In genomic region chr3:186960327-186960726, GRCh38 we compare ENCODE assay signal across 1 cellular context.
TF ChIP-seq lines count a peak whose summit lies in the region.

No MANE protein-coding gene starts in this region.

TF ChIP-seq in GM23338, 12 proteins besides CTCF, POLR2A, EP300 and RAD21 (continued from another document):
- TF ChIP-seq ZNF462 (CRISPR knock-in tag; IDR thresholded peaks at IDR 0.05), result no peak
- TF ChIP-seq, protein P1, sequence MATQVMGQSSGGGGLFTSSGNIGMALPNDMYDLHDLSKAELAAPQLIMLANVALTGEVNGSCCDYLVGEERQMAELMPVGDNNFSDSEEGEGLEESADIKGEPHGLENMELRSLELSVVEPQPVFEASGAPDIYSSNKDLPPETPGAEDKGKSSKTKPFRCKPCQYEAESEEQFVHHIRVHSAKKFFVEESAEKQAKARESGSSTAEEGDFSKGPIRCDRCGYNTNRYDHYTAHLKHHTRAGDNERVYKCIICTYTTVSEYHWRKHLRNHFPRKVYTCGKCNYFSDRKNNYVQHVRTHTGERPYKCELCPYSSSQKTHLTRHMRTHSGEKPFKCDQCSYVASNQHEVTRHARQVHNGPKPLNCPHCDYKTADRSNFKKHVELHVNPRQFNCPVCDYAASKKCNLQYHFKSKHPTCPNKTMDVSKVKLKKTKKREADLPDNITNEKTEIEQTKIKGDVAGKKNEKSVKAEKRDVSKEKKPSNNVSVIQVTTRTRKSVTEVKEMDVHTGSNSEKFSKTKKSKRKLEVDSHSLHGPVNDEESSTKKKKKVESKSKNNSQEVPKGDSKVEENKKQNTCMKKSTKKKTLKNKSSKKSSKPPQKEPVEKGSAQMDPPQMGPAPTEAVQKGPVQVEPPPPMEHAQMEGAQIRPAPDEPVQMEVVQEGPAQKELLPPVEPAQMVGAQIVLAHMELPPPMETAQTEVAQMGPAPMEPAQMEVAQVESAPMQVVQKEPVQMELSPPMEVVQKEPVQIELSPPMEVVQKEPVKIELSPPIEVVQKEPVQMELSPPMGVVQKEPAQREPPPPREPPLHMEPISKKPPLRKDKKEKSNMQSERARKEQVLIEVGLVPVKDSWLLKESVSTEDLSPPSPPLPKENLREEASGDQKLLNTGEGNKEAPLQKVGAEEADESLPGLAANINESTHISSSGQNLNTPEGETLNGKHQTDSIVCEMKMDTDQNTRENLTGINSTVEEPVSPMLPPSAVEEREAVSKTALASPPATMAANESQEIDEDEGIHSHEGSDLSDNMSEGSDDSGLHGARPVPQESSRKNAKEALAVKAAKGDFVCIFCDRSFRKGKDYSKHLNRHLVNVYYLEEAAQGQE (IDR thresholded peaks at IDR 0.05; ENCODE audit: unreplicated experiment), result no peak
- no peak for TF ChIP-seq EZH2phosphoT487 (IDR thresholded peaks at IDR 0.05; ENCODE audit: unreplicated experiment)
- no peak for TF ChIP-seq JUNB (IDR thresholded peaks at IDR 0.05; ENCODE audit: unreplicated experiment)
- no peak for TF ChIP-seq EZH2 (IDR thresholded peaks at IDR 0.05; ENCODE audit: low read depth, unreplicated experiment)
- no peak for TF ChIP-seq NANOG (IDR thresholded peaks at IDR 0.05; ENCODE audit: borderline replicate concordance)
- no peak for TF ChIP-seq ZNF114 (CRISPR knock-in tag; IDR thresholded peaks at IDR 0.05)
- no peak for TF ChIP-seq STAT1 (IDR thresholded peaks at IDR 0.05; ENCODE audit: unreplicated experiment)
- no peak for TF ChIP-seq CREB1 (CRISPR knock-in tag; IDR thresholded peaks at IDR 0.05; ENCODE audit: low read depth)
- TF ChIP-seq ETS1 (IDR thresholded peaks at IDR 0.05), result no peak
